In the genomic region with DNA sequence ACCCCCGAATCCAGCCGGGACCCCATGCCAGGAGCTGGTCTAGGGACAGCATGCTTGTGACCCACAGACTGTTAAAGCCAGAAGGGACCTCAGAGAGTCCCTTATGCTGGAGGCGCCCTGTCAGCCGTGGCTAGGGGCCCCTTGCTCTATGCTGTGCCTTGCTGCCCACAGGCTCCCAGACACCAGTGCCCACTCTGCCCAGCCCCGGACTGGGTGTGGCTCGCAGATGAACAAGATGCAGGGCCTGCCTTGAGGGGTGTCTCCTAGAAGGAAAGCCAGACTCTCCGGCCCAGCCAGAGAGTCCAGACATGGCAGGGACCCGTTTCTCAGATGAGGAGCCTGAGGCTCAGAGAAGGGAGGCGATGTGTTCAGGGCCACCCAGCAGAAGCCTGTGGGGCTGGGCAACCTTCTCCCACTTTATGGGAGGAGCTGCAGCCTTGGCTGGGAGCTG, we compare ENCODE assay signal across 15 cellular contexts.
"Had no signal": no experiment of that assay in that cellular context is flagged by ENCODE, and none has a peak within 500 bp of the region (broad histone marks: within the 10 kb centered on the region; RNA-seq: fewer than 3 reads in every experiment).

No MANE protein-coding gene starts in this region.

- H2AFZ ChIP-seq: parathyroid adenoma had no signal

- H3K27me3 ChIP-seq: thyroid gland, uterus had no signal

- FAIRE-seq: colon had no signal

- H3K27ac ChIP-seq: cardiac muscle cell, epithelial cell of prostate, parathyroid adenoma, thyroid gland, uterus had no signal

- H3K36me3 ChIP-seq: cardiac muscle cell, thyroid gland, uterus had no signal

- H3K27ac Mint-ChIP-seq: activated B cell treated with CpG ODN at 0.5 μM for 24 hours; activated CD4-positive, alpha-beta T cell treated with anti-CD3 and anti-CD28 coated beads, Interleukin-2, amount 10 ng/mL, durations not matched to agents 7 days and 5 days; activated naive CD4-positive, alpha-beta T cell treated with anti-CD3 and anti-CD28 coated beads, Interleukin-2, amount 10 ng/mL, durations not matched to agents 7 days and 5 days; immature natural killer cell; stimulated activated memory B cell treated with anti-CD40 and anti-IgM and Interleukin-4, amounts not matched to agents 10 μg/mL and 1 μg/mL and 100 μg/mL, for 72 hours had no signal

- H3K9me3 ChIP-seq: thyroid gland, uterus had no signal

- H3K4me3 ChIP-seq: cardiac muscle cell, thyroid gland, uterus had no signal

- H3K36me3 Mint-ChIP-seq: activated naive CD4-positive, alpha-beta T cell treated with anti-CD3 and anti-CD28 coated beads, Interleukin-2, amount 10 ng/mL, durations not matched to agents 7 days and 5 days; immature natural killer cell; stimulated activated memory B cell treated with anti-CD40 and anti-IgM and Interleukin-4, amounts not matched to agents 10 μg/mL and 1 μg/mL and 100 μg/mL, for 72 hours had no signal

- H3K79me2 ChIP-seq: parathyroid adenoma had no signal

- H3K9me3 Mint-ChIP-seq: activated B cell treated with CpG ODN at 0.5 μM for 24 hours; activated CD4-positive, alpha-beta T cell treated with anti-CD3 and anti-CD28 coated beads, Interleukin-2, amount 10 ng/mL, durations not matched to agents 7 days and 5 days; activated naive CD4-positive, alpha-beta T cell treated with anti-CD3 and anti-CD28 coated beads, Interleukin-2, amount 10 ng/mL, durations not matched to agents 7 days and 5 days; immature natural killer cell; stimulated activated memory B cell treated with anti-CD40 and anti-IgM and Interleukin-4, amounts not matched to agents 10 μg/mL and 1 μg/mL and 100 μg/mL, for 72 hours had no signal

- H3K4me1 ChIP-seq: thyroid gland, uterus had no signal

- H3K4me1 Mint-ChIP-seq: activated B cell treated with CpG ODN at 0.5 μM for 24 hours; activated naive CD4-positive, alpha-beta T cell treated with anti-CD3 and anti-CD28 coated beads, Interleukin-2, amount 10 ng/mL, durations not matched to agents 7 days and 5 days had no signal

- H3K4me3 Mint-ChIP-seq: activated B cell treated with CpG ODN at 0.5 μM for 24 hours; activated CD4-positive, alpha-beta T cell treated with anti-CD3 and anti-CD28 coated beads, Interleukin-2, amount 10 ng/mL, durations not matched to agents 7 days and 5 days; activated naive CD4-positive, alpha-beta T cell treated with anti-CD3 and anti-CD28 coated beads, Interleukin-2, amount 10 ng/mL, durations not matched to agents 7 days and 5 days; immature natural killer cell; stimulated activated memory B cell treated with anti-CD40 and anti-IgM and Interleukin-4, amounts not matched to agents 10 μg/mL and 1 μg/mL and 100 μg/mL, for 72 hours had no signal

- DNase-seq: activated B cell treated with CpG ODN at 0.5 μM for 24 hours; activated CD4-positive, alpha-beta T cell treated with anti-CD3 and anti-CD28 coated beads, Interleukin-2, amount 10 ng/mL, durations not matched to agents 7 days and 5 days; activated CD8-positive, alpha-beta memory T cell treated with anti-CD3 and anti-CD28 coated beads for 24 hours; activated naive CD4-positive, alpha-beta T cell treated with anti-CD3 and anti-CD28 coated beads, Interleukin-2, amount 10 ng/mL, durations not matched to agents 7 days and 5 days; foreskin melanocyte; immature natural killer cell; midbrain; T-helper 2 cell; thyroid gland; uterus had no signal
